ENCODE assay signal across 15 cellular contexts in genomic region chr18:5288517-5288935, GRCh38. TPM values are rescaled to one million over a fixed set of nuclear protein-coding genes. Genes with fewer than 3 reads are reported as not detected.
DNase-seq lines count a peak whose midpoint lies in the region; ATAC-seq and TF ChIP-seq lines count a peak whose summit lies in the region.
"Had no signal": no experiment of that assay in that cellular context is flagged by ENCODE, and none has a peak within 500 bp of the region (broad histone marks: within the 10 kb centered on the region; RNA-seq: fewer than 3 reads in every experiment).

No MANE protein-coding gene starts in this region.

- H3K27me3 ChIP-seq in testis = no peaks in the 10 kb centered on the region

- H3K27me3 Mint-ChIP-seq in activated B cell treated with CpG ODN at 0.5 μM for 24 hours (no peaks in the 10 kb centered on the region), CD14-positive monocyte (ENCODE audit: low read depth in 3 of 3) (no peaks in the 10 kb centered on the region)
- H3K27me3 Mint-ChIP-seq: progenitor cell of endocrine pancreas; stimulated activated naive CD8-positive, alpha-beta T cell treated with anti-CD3 and anti-CD28 coated beads, Interleukin-15, Interleukin-2, amounts not matched to agents 100 ng/mL and 50 ng/mL, for 24 hours had no signal

- DNase-seq in activated B cell treated with CpG ODN at 0.5 μM for 24 hours = no peak
- DNase-seq in CD14-positive monocyte (ENCODE audit: low spot score) = no peak
- DNase-seq in foreskin melanocyte = no peak
- no peak for DNase-seq in testis
- no peak for DNase-seq in 8988T
- DNase-seq: activated CD4-positive, alpha-beta T cell treated with anti-CD3 and anti-CD28 coated beads for 48 hours; activated gamma-delta T cell; NCI-H1694 treated with DMSO at 0.1 percent for 48 hours; stimulated activated CD4-positive, alpha-beta T cell treated with anti-CD3 and anti-CD28 coated beads, Interleukin-2, amount 100 ng/mL, for 48 hours had no signal

- peaks cover 23% of the 10 kb centered on the region for H3K4me1 Mint-ChIP-seq in activated B cell treated with CpG ODN at 0.5 μM for 24 hours
- no peaks in the 10 kb centered on the region for H3K4me1 Mint-ChIP-seq in CD14-positive monocyte

- 47 to 53% methylated on average over 2 of the region's 2 CpGs for WGBS in testis, 2 donors

- ATAC-seq in GM18867 (IDR thresholded peaks at IDR 0.05; ENCODE audit: unreplicated experiment) (peak; percentile 84), GM21529 (IDR thresholded peaks at IDR 0.05; ENCODE audit: unreplicated experiment) (peak; percentile 82), HG03135 (IDR thresholded peaks at IDR 0.05; ENCODE audit: unreplicated experiment) (peak; percentile 69), activated B cell treated with CpG ODN at 0.5 μM for 24 hours (ENCODE audit: low read depth) (peak; percentile 28)
- ATAC-seq: HepG2 had no signal

- POLR2A ChIA-PET in activated B cell treated with CpG ODN at 0.5 μM for 24 hours (lab: Charles Lee) = no interaction called here

- H3K36me3 ChIP-seq in testis (ENCODE audit: low read depth, missing control alignments) = no peaks in the 10 kb centered on the region

- no peaks in the 10 kb centered on the region for H3K4me1 ChIP-seq in testis

- H3K4me3 ChIP-seq in testis = no peak overlapping the region

- H3K9me3 Mint-ChIP-seq in activated B cell treated with CpG ODN at 0.5 μM for 24 hours (no peaks in the 10 kb centered on the region), CD14-positive monocyte (no peaks in the 10 kb centered on the region)
- H3K9me3 Mint-ChIP-seq: stimulated activated naive CD8-positive, alpha-beta T cell treated with anti-CD3 and anti-CD28 coated beads, Interleukin-15, Interleukin-2, amounts not matched to agents 100 ng/mL and 50 ng/mL, for 24 hours had no signal

- TF ChIP-seq POLR2A in testis (IDR thresholded peaks at IDR 0.05) = no peak

- no peak overlapping the region for H3K4me3 Mint-ChIP-seq in activated B cell treated with CpG ODN at 0.5 μM for 24 hours
- H3K4me3 Mint-ChIP-seq in CD14-positive monocyte = no peak overlapping the region
- H3K4me3 Mint-ChIP-seq: stimulated activated naive CD8-positive, alpha-beta T cell treated with anti-CD3 and anti-CD28 coated beads, Interleukin-15, Interleukin-2, amounts not matched to agents 100 ng/mL and 50 ng/mL, for 24 hours had no signal

- no peak overlapping the region for H3K27ac ChIP-seq in testis

- H3K27ac Mint-ChIP-seq in activated B cell treated with CpG ODN at 0.5 μM for 24 hours (peak overlapping the region; percentile 19), CD14-positive monocyte (peak overlapping the region in 1 of 7 donors; percentile 52)
- H3K27ac Mint-ChIP-seq: progenitor cell of endocrine pancreas; stimulated activated naive CD8-positive, alpha-beta T cell treated with anti-CD3 and anti-CD28 coated beads, Interleukin-15, Interleukin-2, amounts not matched to agents 100 ng/mL and 50 ng/mL, for 24 hours had no signal

- intact Hi-C loops in activated B cell treated with CpG ODN at 0.5 μM for 24 hours (cut with micrococcal nuclease) (no loop called here), CD14-positive monocyte (cut with micrococcal nuclease) (no loop called here), testis (cut with DNase I; ENCODE audit: low total_unique reads) (no loop called here)

- no peaks in the 10 kb centered on the region for H3K9me3 ChIP-seq in testis

- peaks cover 26% of the 10 kb centered on the region for H3K36me3 Mint-ChIP-seq in activated B cell treated with CpG ODN at 0.5 μM for 24 hours (ENCODE audit: low read depth)
- peaks cover 29 to 41% of the 10 kb centered on the region in 2 donors for H3K36me3 Mint-ChIP-seq in CD14-positive monocyte

- CTCF ChIA-PET in activated B cell treated with CpG ODN at 0.5 μM for 24 hours (lab: Charles Lee) = no interaction called here

- TF ChIP-seq CTCF in activated B cell treated with CpG ODN at 0.5 μM for 24 hours (IDR thresholded peaks at IDR 0.05) (no peak), CD14-positive monocyte (IDR thresholded peaks at IDR 0.05) (no peak), testis (IDR thresholded peaks at IDR 0.05) (no peak)

RNA-seq across cellular contexts. Expression of gene ZBTB14, which starts 7.0 kb away (rescaled TPM):
- total RNA-seq in activated B cell treated with CpG ODN at 0.5 μM for 24 hours = 19.4 and 20.9 TPM in 2 replicates
- 1 to 10 TPM; 6.8 to 7.5 TPM for polyA plus RNA-seq in CD14-positive monocyte
- total RNA-seq in testis = 10 to 100 TPM; 17.3 to 17.7 TPM
- polyA plus RNA-seq in testis (ENCODE audit: insufficient read depth, low read depth, low replicate concordance) = 10.7 TPM

Comparison
In these comparisons a context has a peak if more than half of its experiments do, and no peak if none do; other contexts are left out.
1. ATAC-seq: peak in every context shown above with its lines; median percentile 84 in GM18867; 82 in GM21529; 69 in HG03135; 28 in activated B cell treated with CpG ODN at 0.5 μM for 24 hours.